ENCODE assay signal across 7 cellular contexts in the genomic region with DNA sequence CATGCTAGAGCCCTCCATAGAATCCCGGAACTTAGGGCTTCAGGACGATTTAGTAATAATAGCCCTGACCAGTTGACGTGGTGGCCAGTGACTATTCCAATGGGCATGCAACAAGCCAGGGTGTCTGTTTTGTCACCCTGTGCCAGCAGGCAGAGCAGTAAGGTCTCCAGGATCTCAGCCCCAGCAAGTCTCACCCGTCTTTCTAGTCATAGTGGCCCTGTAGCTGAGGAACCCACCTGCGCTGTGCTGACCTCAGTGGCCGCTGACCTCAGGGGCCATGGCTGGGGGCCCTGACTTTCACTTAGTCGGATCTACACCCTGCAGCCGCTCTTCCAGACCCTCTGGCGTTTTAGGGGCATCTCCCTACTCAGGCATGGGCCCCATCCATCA. TPM values are rescaled to one million over a fixed set of nuclear protein-coding genes. Genes with fewer than 3 reads are reported as not detected.
"Had no signal": no experiment of that assay in that cellular context is flagged by ENCODE, and none has a peak within 500 bp of the region (broad histone marks: within the 10 kb centered on the region; RNA-seq: fewer than 3 reads in every experiment).

No MANE protein-coding gene starts in this region.

- DNase-seq: IMR-90 had no signal

- H3K9me3 Mint-ChIP-seq: IgD-negative memory B cell had no signal

- ATAC-seq: HepG2, K562 had no signal

- H3K4me3 ChIP-seq: K562 had no signal

- H3K27ac ChIP-seq: HL-60 had no signal

- H3K27ac Mint-ChIP-seq: IgD-negative memory B cell had no signal

- H3K4me3 Mint-ChIP-seq: IgD-negative memory B cell had no signal

RNA-seq across cellular contexts. Expression of a gene that starts 36.8 kb away (rescaled TPM):
- total RNA-seq: HT-29, HT1080, IMR-90, K562 had no signal
- polyA plus RNA-seq: IgD-negative memory B cell, IMR-90, K562 had no signal
